1 cellular context compared by ENCODE assay signal in genomic region chr11:66012946-66013761, GRCh38.
TF ChIP-seq lines count a peak whose summit lies in the region.

No MANE protein-coding gene starts in this region.

TF ChIP-seq in K562, 482 proteins besides CTCF, POLR2A, EP300 and RAD21 (continues in another document):
- TF ChIP-seq JUND (IDR thresholded peaks at IDR 0.05; ENCODE audit: borderline replicate concordance, low read depth, low read length) (peak; percentile 54), JUND (tag; IDR thresholded peaks at IDR 0.05; ENCODE audit: borderline replicate concordance, low read depth, low read length) (peak; percentile 78; the same call in 2 of the 3 replicates), ZBTB49 (CRISPR knock-in tag; IDR thresholded peaks at IDR 0.05; ENCODE audit: borderline replicate concordance) (no peak), PCBP1 (IDR thresholded peaks at IDR 0.05; ENCODE audit: low read depth, low read length, poor library complexity, severe bottlenecking) (no peak), KLF1 (tag; IDR thresholded peaks at IDR 0.05) (no peak), FOXJ3 (CRISPR knock-in tag; IDR thresholded peaks at IDR 0.05) (no peak), MXI1 (IDR thresholded peaks at IDR 0.05; ENCODE audit: low read depth, low read length) (no peak), ZNF518B (CRISPR knock-in tag; IDR thresholded peaks at IDR 0.05) (no peak), NFE2 (IDR thresholded peaks at IDR 0.05; ENCODE audit: low read depth) (0 out of 2 replicates have a peak, but pooled peaks have one; percentile 19), FOS (IDR thresholded peaks at IDR 0.05; ENCODE audit: extremely low read depth, insufficient read length) (no peak), ARID3A (IDR thresholded peaks at IDR 0.05; ENCODE audit: borderline replicate concordance, low read depth, low read length) (no peak), ATF7 (IDR thresholded peaks at IDR 0.05) (no peak), ZNF165 (CRISPR knock-in tag; IDR thresholded peaks at IDR 0.05; ENCODE audit: borderline replicate concordance) (no peak), STAT5A (IDR thresholded peaks at IDR 0.05; ENCODE audit: borderline replicate concordance, low read length) (no peak), ELF4 (CRISPR knock-in tag; IDR thresholded peaks at IDR 0.05) (0 out of 2 replicates have a peak, but pooled peaks have one; percentile 11), ZNF407 (IDR thresholded peaks at IDR 0.05; ENCODE audit: low read depth) (no peak), SIRT6 (IDR thresholded peaks at IDR 0.05; ENCODE audit: low read depth, low read length) (no peak), E2F6 (IDR thresholded peaks at IDR 0.05; ENCODE audit: borderline replicate concordance in 1 of 2, extremely low read depth in 1 of 2, insufficient read depth in 1 of 2, insufficient read length in 1 of 2, low read depth in 1 of 2, low read length in 1 of 2, poor library complexity in 1 of 2, severe bottlenecking in 1 of 2) (peak in 1 of 2 experiments; percentile 25), GATAD2B (IDR thresholded peaks at IDR 0.05; ENCODE audit: borderline replicate concordance) (no peak), ARID2 (IDR thresholded peaks at IDR 0.05) (no peak), MTA1 (IDR thresholded peaks at IDR 0.05; ENCODE audit: borderline replicate concordance) (no peak), NR0B1 (IDR thresholded peaks at IDR 0.05; ENCODE audit: partially characterized antibody) (no peak), FOXP4 (CRISPR knock-in tag; IDR thresholded peaks at IDR 0.05; ENCODE audit: borderline replicate concordance) (no peak), PRMT5 (CRISPR knock-in tag; IDR thresholded peaks at IDR 0.05) (no peak), PTRF (tag; IDR thresholded peaks at IDR 0.05) (no peak), TARDBP (IDR thresholded peaks at IDR 0.05) (no peak), KDM5B (IDR thresholded peaks at IDR 0.05; ENCODE audit: insufficient replicate concordance, low read depth, low read length) (no peak), ZBTB34 (CRISPR knock-in tag; IDR thresholded peaks at IDR 0.05) (no peak), TEAD1 (CRISPR knock-in tag; IDR thresholded peaks at IDR 0.05) (peak in 1 of 2 experiments; percentile 87; a peak in 2 of 4 replicates), SREBF1 (IDR thresholded peaks at IDR 0.05; ENCODE audit: borderline replicate concordance, low read depth, low read length) (no peak), ZNF395 (CRISPR knock-in tag; IDR thresholded peaks at IDR 0.05) (no peak), CREM (IDR thresholded peaks at IDR 0.05; ENCODE audit: low read depth) (peak; percentile 10; the same call in 1 of the 2 replicates), TAF9B (IDR thresholded peaks at IDR 0.05; ENCODE audit: partially characterized antibody) (no peak)
